18 cellular contexts compared by ENCODE assay signal in genomic region chr9:8489845-8490244, GRCh38.
"Had no signal": no experiment of that assay in that cellular context is flagged by ENCODE, and none has a peak within 500 bp of the region (broad histone marks: within the 10 kb centered on the region; RNA-seq: fewer than 3 reads in every experiment).

No MANE protein-coding gene starts in this region.

- H3K9me3 Mint-ChIP-seq: activated naive CD4-positive, alpha-beta T cell treated with anti-CD3 and anti-CD28 coated beads, Interleukin-2, amount 50 U/mL, for 72 hours; brain; dendritic cell treated with granulocyte-macrophage colony-stimulating factor and Interleukin-4, amounts not matched to agents 40 ng/mL and 50 ng/mL, for 4 days; endodermal cell; naive thymus-derived CD8-positive, alpha-beta T cell had no signal

- H3K4me1 ChIP-seq: foreskin keratinocyte, prostate gland had no signal

- H3K27me3 ChIP-seq: foreskin keratinocyte had no signal

- H3K4me3 ChIP-seq: mucosa of descending colon, prostate gland had no signal

- H3K27me3 Mint-ChIP-seq: brain; dendritic cell treated with granulocyte-macrophage colony-stimulating factor and Interleukin-4, amounts not matched to agents 40 ng/mL and 50 ng/mL, for 4 days had no signal

- H3K36me3 Mint-ChIP-seq: activated naive CD4-positive, alpha-beta T cell treated with anti-CD3 and anti-CD28 coated beads, Interleukin-2, amount 50 U/mL, for 72 hours; immature natural killer cell; naive thymus-derived CD8-positive, alpha-beta T cell had no signal

- H3K36me3 ChIP-seq: prostate gland had no signal

- H3K4me3 Mint-ChIP-seq: brain; dendritic cell treated with granulocyte-macrophage colony-stimulating factor and Interleukin-4, amounts not matched to agents 40 ng/mL and 50 ng/mL, for 4 days; endodermal cell; immature natural killer cell; naive thymus-derived CD8-positive, alpha-beta T cell had no signal

- H3K4me1 Mint-ChIP-seq: brain, immature natural killer cell had no signal

- H3K27ac ChIP-seq: foreskin keratinocyte, prostate gland had no signal

- DNase-seq: amniotic stem cell; cerebellar nuclear complex; endodermal cell; foreskin keratinocyte; immature natural killer cell; left colon; mammary epithelial cell; mucosa of descending colon; naive thymus-derived CD8-positive, alpha-beta T cell; stimulated activated CD4-positive, alpha-beta T cell treated with anti-CD3 and anti-CD28 coated beads, Interleukin-2, amount 100 ng/mL, for 24 hours; stimulated activated naive CD4-positive, alpha-beta T cell treated with Interleukin-2 at 50 U/mL for 16 hours; trophoblast cell had no signal

- H3K9me3 ChIP-seq: mucosa of descending colon, prostate gland had no signal

- H3K27ac Mint-ChIP-seq: activated naive CD4-positive, alpha-beta T cell treated with anti-CD3 and anti-CD28 coated beads, Interleukin-2, amount 50 U/mL, for 72 hours; dendritic cell treated with granulocyte-macrophage colony-stimulating factor and Interleukin-4, amounts not matched to agents 40 ng/mL and 50 ng/mL, for 4 days; endodermal cell; immature natural killer cell; naive thymus-derived CD8-positive, alpha-beta T cell had no signal

- ATAC-seq: activated naive CD4-positive, alpha-beta T cell treated with anti-CD3 and anti-CD28 coated beads, Interleukin-2, amount 50 U/mL, for 72 hours; esophagus mucosa; foreskin keratinocyte; left colon; mucosa of descending colon; naive thymus-derived CD8-positive, alpha-beta T cell; sciatic nerve had no signal
